19 cellular contexts compared by ENCODE assay signal in genomic region chr2:217752714-217753459, GRCh38.
DNase-seq lines count a peak whose midpoint lies in the region; TF ChIP-seq lines count a peak whose summit lies in the region.
"Had no signal": no experiment of that assay in that cellular context is flagged by ENCODE, and none has a peak within 500 bp of the region (broad histone marks: within the 10 kb centered on the region; RNA-seq: fewer than 3 reads in every experiment).

No MANE protein-coding gene starts in this region.

- H3K4me3 Mint-ChIP-seq in progenitor cell of endocrine pancreas (ENCODE audit: low read depth), result no peak overlapping the region

- no peaks in the 10 kb centered on the region for H3K36me3 Mint-ChIP-seq in progenitor cell of endocrine pancreas (ENCODE audit: insufficient read depth)

- H3K27me3 ChIP-seq in ascending aorta (no peaks in the 10 kb centered on the region), esophagus muscularis mucosa (no peaks in the 10 kb centered on the region), tibial nerve (no peaks in the 10 kb centered on the region)
- H3K27me3 ChIP-seq: BLaER1, MG63 had no signal

- H3K9me3 Mint-ChIP-seq in progenitor cell of endocrine pancreas (ENCODE audit: low read depth), result no peaks in the 10 kb centered on the region
- H3K9me3 Mint-ChIP-seq: CD4-positive, CD25-positive, alpha-beta regulatory T cell had no signal

- TF ChIP-seq POLR2A in esophagus muscularis mucosa (IDR thresholded peaks at IDR 0.05; ENCODE audit: low read depth) (no peak), tibial nerve (IDR thresholded peaks at IDR 0.05) (no peak)

- H3K4me3 ChIP-seq in ascending aorta (no peak overlapping the region), esophagus muscularis mucosa (no peak overlapping the region), tibial nerve (no peak overlapping the region)
- H3K4me3 ChIP-seq: BLaER1, MG63 had no signal

- peaks cover 12 to 71% of the 10 kb centered on the region in 2 donors for H3K4me1 ChIP-seq in ascending aorta
- H3K4me1 ChIP-seq in esophagus muscularis mucosa, result peaks cover 31 to 82% (median 62%) of the 10 kb centered on the region in 4 donors
- peaks cover 0 to 60% (median 7%) of the 10 kb centered on the region in 4 donors for H3K4me1 ChIP-seq in tibial nerve

- intact Hi-C loops in ascending aorta (cut with DNase I) (loop anchor here (2.0 kb wide), 1 partner anchor 100 kb away; no protein-coding TSS in a partner anchor), esophagus muscularis mucosa (cut with DNase I) (no loop called here)

- no peaks in the 10 kb centered on the region for H3K4me1 Mint-ChIP-seq in progenitor cell of endocrine pancreas (ENCODE audit: low read depth)

- DNase-seq in ascending aorta (ENCODE audit: low spot score in 2 of 2), result no peak
- no peak for DNase-seq in esophagus muscularis mucosa (ENCODE audit: extremely low spot score)
- no peak for DNase-seq in progenitor cell of endocrine pancreas (ENCODE audit: low spot score, unreplicated experiment)
- no peak for DNase-seq in tibial nerve (ENCODE audit: low spot score in 2 of 2)
- no peak for DNase-seq in activated naive CD4-positive, alpha-beta T cell treated with Interleukin-2 at 50 U/mL for 16 hours
- DNase-seq in activated naive CD4-positive, alpha-beta T cell (lab: John Stamatoyannopoulos, UW), result no peak
- DNase-seq in activated CD4-positive, alpha-beta T cell treated with anti-CD3 and anti-CD28 coated beads for 1 hour, result no peak
- DNase-seq: CD4-positive, CD25-positive, alpha-beta regulatory T cell; DMS153; DND-41; KG1; MG63; NCI-H1105 treated with DMSO at 0.1 percent for 48 hours; NCI-H2029; NCI-H446 treated with DMSO at 0.1 percent for 48 hours; NCI-H526; Right ventricle myocardium superior; RPMI8226 had no signal

- H3K27ac ChIP-seq in ascending aorta, result peak overlapping the region; percentile 80 to 87
- H3K27ac ChIP-seq in esophagus muscularis mucosa (replicated peaks in 1 of 4), result peak overlapping the region; percentile 40 to 67 (median 48)
- peak overlapping the region in 3 of 4 donors; percentile 58 to 76 (median 73) for H3K27ac ChIP-seq in tibial nerve
- H3K27ac ChIP-seq: BLaER1 had no signal

- H3K27ac Mint-ChIP-seq in progenitor cell of endocrine pancreas, result peak overlapping the region; percentile 29
- H3K27ac Mint-ChIP-seq: CD4-positive, CD25-positive, alpha-beta regulatory T cell had no signal

- H3K9me3 ChIP-seq in ascending aorta (no peaks in the 10 kb centered on the region), esophagus muscularis mucosa (no peaks in the 10 kb centered on the region), tibial nerve (no peaks in the 10 kb centered on the region)
- H3K9me3 ChIP-seq: BLaER1, MG63 had no signal

- H3K36me3 ChIP-seq in ascending aorta, result peaks cover 0 to 32% of the 10 kb centered on the region in 2 donors
- H3K36me3 ChIP-seq in esophagus muscularis mucosa, result peaks cover 0 to 13% (median 8%) of the 10 kb centered on the region in 4 donors
- no peaks in the 10 kb centered on the region for H3K36me3 ChIP-seq in tibial nerve
- H3K36me3 ChIP-seq: BLaER1, MG63 had no signal

- WGBS in esophagus muscularis mucosa, result 94% methylated on average over 6 of the region's 10 CpGs
- 83 to 92% methylated on average over 8 to 10 of the region's 10 CpGs for WGBS in tibial nerve, 2 donors

- no peak for TF ChIP-seq EP300 in esophagus muscularis mucosa (IDR thresholded peaks at IDR 0.05)
- no peak for TF ChIP-seq EP300 in tibial nerve (IDR thresholded peaks at IDR 0.05)

- no peak for TF ChIP-seq CTCF in ascending aorta (IDR thresholded peaks at IDR 0.05)
- TF ChIP-seq CTCF in esophagus muscularis mucosa (IDR thresholded peaks at IDR 0.05), result no peak
- no peak for TF ChIP-seq CTCF in progenitor cell of endocrine pancreas (IDR thresholded peaks at IDR 0.05; ENCODE audit: unreplicated experiment)
- TF ChIP-seq CTCF in tibial nerve (IDR thresholded peaks at IDR 0.05), result no peak

- H3K27me3 Mint-ChIP-seq in progenitor cell of endocrine pancreas, result peaks cover 30% of the 10 kb centered on the region
